ENCODE assay signal across 17 cellular contexts in the genomic region with DNA sequence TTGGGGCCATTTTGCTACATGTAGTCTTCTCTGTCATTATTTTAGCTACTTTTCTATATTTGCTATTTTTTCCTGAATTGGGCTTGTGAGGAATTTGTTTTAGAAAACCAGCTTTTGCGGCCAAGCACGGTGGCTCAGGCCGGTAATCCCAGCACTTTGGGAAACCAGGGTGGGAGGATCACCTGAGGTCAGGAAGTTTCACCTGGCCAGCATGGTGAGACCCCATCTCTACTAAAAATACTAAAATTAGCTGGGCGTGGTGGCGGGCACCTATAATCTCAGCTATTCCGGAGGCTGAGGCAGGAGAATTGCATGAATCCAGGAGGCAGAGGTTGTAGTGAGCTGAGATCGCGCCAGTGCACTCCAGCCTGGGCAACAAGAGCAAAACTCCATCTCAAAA. TPM values are rescaled to one million over a fixed set of nuclear protein-coding genes. Genes with fewer than 3 reads are reported as not detected.
A peak's percentile ranks its signal among the peaks of the same experiment; 100 is the strongest.
DNase-seq lines count a peak whose midpoint lies in the region; ATAC-seq and TF ChIP-seq lines count a peak whose summit lies in the region.
"Had no signal": no experiment of that assay in that cellular context is flagged by ENCODE, and none has a peak within 500 bp of the region (broad histone marks: within the 10 kb centered on the region; RNA-seq: fewer than 3 reads in every experiment).

No MANE protein-coding gene starts in this region.

- H3K79me2 ChIP-seq in PC-9 (ENCODE audit: low read depth): peaks cover 96% of the 10 kb centered on the region

- H3K27me3 ChIP-seq in PC-9 (ENCODE audit: insufficient read depth, low read depth): no peaks in the 10 kb centered on the region
- H3K27me3 ChIP-seq: spleen had no signal

- DNase-seq in activated T-cell treated with anti-CD3 and anti-CD28 coated beads, Interleukin-2, amount 50 U/mL, for 72 hours: no peak
- no peak for DNase-seq in activated T-cell treated with anti-CD3 and anti-CD28 coated beads, Interleukin-2, amount 50 U/mL, for 1 hour
- DNase-seq in PC-9 (no peak), endothelial cell (ENCODE audit: low spot score) (no peak), progenitor cell of endocrine pancreas (ENCODE audit: low spot score, unreplicated experiment) (no peak), NCI-H2081 (lab: John Stamatoyannopoulos, UW) (no peak), OCI-M1 (lab: John Stamatoyannopoulos, UW) (no peak), cerebellum (ENCODE audit: low spot score) (no peak)
- DNase-seq: activated CD4-positive, alpha-beta T cell treated with anti-CD3 and anti-CD28 coated beads for 4 hours; activated effector memory CD4-positive, alpha-beta T cell treated with Interleukin-2 at 50 U/mL for 16 hours; central memory CD4-positive, alpha-beta T cell; DMS53; erythroblast; MV-4-11; NCI-H2171; occipital lobe; spleen had no signal

- no peak overlapping the region for H2AFZ ChIP-seq in PC-9

- intact Hi-C loops in PC-9 (cut with micrococcal nuclease; ENCODE audit: unreplicated experiment): no loop called here

- no TSS peak for BruUV-seq in PC-9 (replicated peaks; lab: Mats Ljungman, UMichigan)

- no peaks in the 10 kb centered on the region for H3K9me3 Mint-ChIP-seq in activated T-cell treated with anti-CD3 and anti-CD28 coated beads, Interleukin-2, amount 50 U/mL, for 72 hours
- H3K9me3 Mint-ChIP-seq in endothelial cell (ENCODE audit: unreplicated experiment): no peaks in the 10 kb centered on the region
- H3K9me3 Mint-ChIP-seq in progenitor cell of endocrine pancreas (ENCODE audit: low read depth): no peaks in the 10 kb centered on the region

- no peaks in the 10 kb centered on the region for H3K27me3 Mint-ChIP-seq in activated T-cell treated with anti-CD3 and anti-CD28 coated beads, Interleukin-2, amount 50 U/mL, for 72 hours (ENCODE audit: low read depth)
- H3K27me3 Mint-ChIP-seq in endothelial cell (ENCODE audit: unreplicated experiment) (peaks cover 3% of the 10 kb centered on the region), progenitor cell of endocrine pancreas (no peaks in the 10 kb centered on the region)

- no peak for ATAC-seq in activated T-cell treated with anti-CD3 and anti-CD28 coated beads, Interleukin-2, amount 50 U/mL, for 72 hours (replicated peaks in 1 of 2)

- peaks cover 88% of the 10 kb centered on the region for H4K20me1 ChIP-seq in PC-9 (ENCODE audit: insufficient read depth)

- H3K27ac Mint-ChIP-seq in activated T-cell treated with anti-CD3 and anti-CD28 coated beads, Interleukin-2, amount 50 U/mL, for 72 hours: peak overlapping the region; percentile 82
- H3K27ac Mint-ChIP-seq in endothelial cell (ENCODE audit: unreplicated experiment): peak overlapping the region; percentile 25
- peak overlapping the region; percentile 85 for H3K27ac Mint-ChIP-seq in progenitor cell of endocrine pancreas

- H3K9me2 ChIP-seq in PC-9 (ENCODE audit: insufficient read depth): no peaks in the 10 kb centered on the region

- peaks cover 29% of the 10 kb centered on the region for H3K4me1 ChIP-seq in PC-9 (replicated peaks; ENCODE audit: insufficient read depth)

- no peak for TF ChIP-seq CTCF in PC-9 (conservative IDR thresholded peaks at IDR 0.05)
- TF ChIP-seq CTCF in endothelial cell (IDR thresholded peaks at IDR 0.05; ENCODE audit: unreplicated experiment): no peak
- no peak for TF ChIP-seq CTCF in progenitor cell of endocrine pancreas (IDR thresholded peaks at IDR 0.05; ENCODE audit: unreplicated experiment)

- H3K4me3 Mint-ChIP-seq in activated T-cell treated with anti-CD3 and anti-CD28 coated beads, Interleukin-2, amount 50 U/mL, for 72 hours: peak overlapping the region; percentile 7 to 70
- peak overlapping the region; percentile 28 for H3K4me3 Mint-ChIP-seq in endothelial cell (ENCODE audit: unreplicated experiment)
- H3K4me3 Mint-ChIP-seq in progenitor cell of endocrine pancreas (ENCODE audit: low read depth): peak overlapping the region; percentile 59

- CTCF ChIA-PET in PC-9 (lab: Charles Lee): no interaction called here

- H3K27ac ChIP-seq in PC-9: no peak overlapping the region
- H3K27ac ChIP-seq: spleen had no signal

- peaks cover 73% of the 10 kb centered on the region for H3K4me1 Mint-ChIP-seq in activated T-cell treated with anti-CD3 and anti-CD28 coated beads, Interleukin-2, amount 50 U/mL, for 72 hours (ENCODE audit: low read depth)
- peaks cover 46% of the 10 kb centered on the region for H3K4me1 Mint-ChIP-seq in endothelial cell (ENCODE audit: unreplicated experiment)
- H3K4me1 Mint-ChIP-seq in progenitor cell of endocrine pancreas (ENCODE audit: low read depth): peaks cover 59% of the 10 kb centered on the region

- H3K36me3 Mint-ChIP-seq in activated T-cell treated with anti-CD3 and anti-CD28 coated beads, Interleukin-2, amount 50 U/mL, for 72 hours (ENCODE audit: insufficient read depth in 2 of 2): peaks cover 8 to 43% of the 10 kb centered on the region in 2 donors
- peaks cover 10% of the 10 kb centered on the region for H3K36me3 Mint-ChIP-seq in endothelial cell (ENCODE audit: low read depth, unreplicated experiment)
- H3K36me3 Mint-ChIP-seq in progenitor cell of endocrine pancreas (ENCODE audit: insufficient read depth): peaks cover 9% of the 10 kb centered on the region

- POLR2A ChIA-PET in PC-9 (lab: Charles Lee; ENCODE audit: unreplicated experiment): interaction anchor here (0.6 kb wide), 1 partner anchor 77 kb away, joined by 3 read pairs; no protein-coding TSS in a partner anchor

- H3K4me2 ChIP-seq in PC-9: peak overlapping the region; percentile 78; the same call in 1 of the 2 replicates

- H3F3A ChIP-seq in PC-9 (ENCODE audit: insufficient read depth, low read depth): peaks cover 12% of the 10 kb centered on the region

- H3K9me3 ChIP-seq in PC-9 (ENCODE audit: insufficient read depth, low read depth): no peaks in the 10 kb centered on the region
- H3K9me3 ChIP-seq: spleen had no signal

- no peak overlapping the region for H3K4me3 ChIP-seq in PC-9
- H3K4me3 ChIP-seq: spleen had no signal

- H3K36me3 ChIP-seq in PC-9 (ENCODE audit: low read depth): peaks cover 30% of the 10 kb centered on the region

RNA-seq across cellular contexts. Expression of gene SEPTIN2, which starts 4.7 kb away (rescaled TPM):
- total RNA-seq in activated T-cell treated with anti-CD3 and anti-CD28 coated beads, Interleukin-2, amount 50 U/mL, for 72 hours: 100 to 1,000 TPM; 269 to 272 TPM
- total RNA-seq in PC-9 (2021) (431 and 500 TPM in 2 replicates), endothelial cell (ENCODE audit: unreplicated experiment) (487 TPM), progenitor cell of endocrine pancreas (445 and 460 TPM in 2 replicates), cerebellum (335 TPM)

RNA-seq across cellular contexts. Expression of gene HDLBP, which starts 4.9 kb away (rescaled TPM):
- total RNA-seq in activated T-cell treated with anti-CD3 and anti-CD28 coated beads, Interleukin-2, amount 50 U/mL, for 72 hours: 100 to 1,000 TPM; 272 to 283 TPM
- total RNA-seq in PC-9 (2021) (715 and 908 TPM in 2 replicates), endothelial cell (ENCODE audit: unreplicated experiment) (364 TPM), progenitor cell of endocrine pancreas (388 and 399 TPM in 2 replicates), cerebellum (183 TPM)

RNA-seq across cellular contexts. Expression of gene FARP2, which starts 35.7 kb away (rescaled TPM):
- total RNA-seq in activated T-cell treated with anti-CD3 and anti-CD28 coated beads, Interleukin-2, amount 50 U/mL, for 72 hours: 10 to 100 TPM; 30.2 to 30.8 TPM
- total RNA-seq in PC-9 (2021) (81.5 and 89.1 TPM in 2 replicates), endothelial cell (ENCODE audit: unreplicated experiment) (19.1 TPM), progenitor cell of endocrine pancreas (63.6 and 67.0 TPM in 2 replicates), cerebellum (48.7 TPM)

Comparison
In these comparisons a context has a peak if more than half of its experiments do, and no peak if none do; other contexts are left out.
1. H3K27ac Mint-ChIP-seq: peak in every context shown above with its lines; median percentile 85 in progenitor cell of endocrine pancreas; 82 in activated T-cell treated with anti-CD3 and anti-CD28 coated beads, Interleukin-2, amount 50 U/mL, for 72 hours; 25 in endothelial cell.